ENCODE assay signal across 18 cellular contexts in the genomic region with DNA sequence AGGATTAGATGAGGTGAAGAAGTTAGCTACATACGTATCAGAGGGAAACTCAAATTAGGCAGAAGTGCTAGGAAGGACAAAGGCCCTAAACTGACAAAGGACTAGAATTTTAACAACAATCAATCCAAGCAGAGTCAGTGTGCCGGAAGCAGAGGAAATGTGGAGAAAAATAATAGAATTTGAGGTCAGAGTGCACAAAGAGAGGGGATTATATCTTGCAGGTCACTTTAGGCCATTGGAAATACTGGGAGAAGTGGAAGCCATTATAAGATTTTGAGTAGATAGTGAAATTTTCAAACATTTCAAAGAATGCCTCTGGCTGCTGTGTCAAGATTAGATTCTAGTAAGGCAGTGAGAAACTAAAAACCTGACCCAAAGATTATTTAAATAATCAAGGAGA.
"Had no signal": no experiment of that assay in that cellular context is flagged by ENCODE, and none has a peak within 500 bp of the region (broad histone marks: within the 10 kb centered on the region; RNA-seq: fewer than 3 reads in every experiment).

No MANE protein-coding gene starts in this region.

- ATAC-seq: gastrocnemius medialis; heart right ventricle; left lobe of liver; mucosa of descending colon; naive thymus-derived CD8-positive, alpha-beta T cell; pancreas; right cardiac atrium had no signal

- H3K4me1 ChIP-seq: esophagus muscularis mucosa, gastrocnemius medialis, heart right ventricle, pancreas had no signal

- H3K27ac ChIP-seq: epithelial cell of prostate, esophagus muscularis mucosa, gastrocnemius medialis, heart right ventricle, pancreas had no signal

- DNase-seq: effector memory CD4-positive, alpha-beta T cell; gastrocnemius medialis; heart right ventricle; hypothalamus; islet precursor cell; mucosa of descending colon; naive thymus-derived CD8-positive, alpha-beta T cell; occipital lobe; pancreas; right cardiac atrium; small intestine; stimulated activated CD4-positive, alpha-beta T cell treated with anti-CD3 and anti-CD28 coated beads, Interleukin-2, amount 100 ng/mL, for 48 hours; stimulated activated naive CD4-positive, alpha-beta T cell treated with Interleukin-2 at 50 U/mL for 16 hours; trophoblast cell had no signal

- H3K36me3 ChIP-seq: esophagus muscularis mucosa, gastrocnemius medialis, heart right ventricle, pancreas had no signal

- FAIRE-seq: endometrium, pancreas, small intestine had no signal

- H3K9me3 ChIP-seq: esophagus muscularis mucosa, gastrocnemius medialis, mucosa of descending colon, pancreas had no signal

- H3K27me3 ChIP-seq: esophagus muscularis mucosa, gastrocnemius medialis, heart right ventricle, pancreas had no signal

- H3K4me3 ChIP-seq: esophagus muscularis mucosa, gastrocnemius medialis, heart right ventricle, mucosa of descending colon, pancreas had no signal
